8 cellular contexts compared by ENCODE assay signal in the genomic region with DNA sequence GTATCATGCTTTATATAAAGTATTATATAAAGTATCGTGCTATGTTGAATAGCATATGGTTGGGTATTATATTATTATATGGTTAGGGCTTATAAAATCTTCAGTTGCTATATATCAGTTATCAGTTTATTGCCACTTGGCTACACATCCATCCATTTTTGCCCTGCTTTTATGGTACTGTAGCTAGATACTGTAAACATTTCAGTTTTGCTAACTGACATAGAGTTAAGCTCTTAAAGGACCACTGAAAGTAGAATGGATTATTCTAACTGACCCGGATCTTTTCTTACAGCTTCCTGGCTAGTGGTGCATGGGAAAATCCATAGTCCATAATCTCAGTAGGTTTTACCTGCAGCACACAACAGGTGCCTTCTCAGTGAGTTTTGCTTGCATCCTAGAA.
"Had no signal": no experiment of that assay in that cellular context is flagged by ENCODE, and none has a peak within 500 bp of the region (broad histone marks: within the 10 kb centered on the region; RNA-seq: fewer than 3 reads in every experiment).

No MANE protein-coding gene starts in this region.

- FAIRE-seq: G401.6, GM12878, GM12891, GM12892, GM18507, GM19239 had no signal

- DNase-seq: GDM1, GF-D8 had no signal

- ATAC-seq: GM12878 had no signal

- H3K4me3 ChIP-seq: GM12878 had no signal
